In genomic region chr5:138651767-138652117, GRCh38 we compare ENCODE assay signal across 19 cellular contexts.
DNase-seq lines count a peak whose midpoint lies in the region; ATAC-seq, FAIRE-seq and TF ChIP-seq lines count a peak whose summit lies in the region.
"Had no signal": no experiment of that assay in that cellular context is flagged by ENCODE, and none has a peak within 500 bp of the region (broad histone marks: within the 10 kb centered on the region; RNA-seq: fewer than 3 reads in every experiment).

No MANE protein-coding gene starts in this region.

- no peak overlapping the region for H2BK12ac ChIP-seq in trophoblast cell (ENCODE audit: low read length)

- TF ChIP-seq EP300 in K562 (IDR thresholded peaks at IDR 0.05; ENCODE audit: low read length) = no peak

- no peaks in the 10 kb centered on the region for H3K79me2 ChIP-seq in K562 (ENCODE audit: control insufficient read depth, insufficient read depth, low read length)
- no peaks in the 10 kb centered on the region for H3K79me2 ChIP-seq in trophoblast cell (ENCODE audit: control insufficient read depth, insufficient read depth, low read length, poor library complexity)

- H2AFZ ChIP-seq in K562 (ENCODE audit: low read depth, low read length) = no peak overlapping the region
- H2AFZ ChIP-seq in trophoblast cell (ENCODE audit: insufficient read depth, low read length, poor library complexity) = no peak overlapping the region

- no peak for TF ChIP-seq POLR2A in K562 (conservative IDR thresholded peaks at IDR 0.05)

- H4K8ac ChIP-seq in trophoblast cell (ENCODE audit: low read depth, low read length) = no peak overlapping the region

- no peak overlapping the region for H3K9ac ChIP-seq in K562 (ENCODE audit: insufficient read depth in 1 of 2, low read depth in 2 of 2, low read length in 2 of 2)
- no peak overlapping the region for H3K9ac ChIP-seq in trophoblast cell (ENCODE audit: low read length)

- H4K12ac ChIP-seq in trophoblast cell (ENCODE audit: low read depth, low read length) = no peak overlapping the region

- H3K4ac ChIP-seq in trophoblast cell (ENCODE audit: low read depth, low read length) = no peak overlapping the region

- FAIRE-seq in K562 (lab: Jason Lieb, UNC) = no peak
- FAIRE-seq: G401.6, GM12892, H54, RCC 7860 had no signal

- no peak overlapping the region for H3K14ac ChIP-seq in trophoblast cell (ENCODE audit: low read length)

- H3K27me3 ChIP-seq in K562 (ENCODE audit: control insufficient read depth in 2 of 2, insufficient read depth in 2 of 2, low read length in 2 of 2) (peaks cover 48 to 67% of the 10 kb centered on the region in 2 experiments), trophoblast cell (ENCODE audit: insufficient read depth, low read length) (no peaks in the 10 kb centered on the region)

- POLR2A ChIA-PET in K562 (lab: Yijun Ruan, JAX) = interaction anchor here (2.6 kb wide), 1 partner anchor 11 kb away, joined by 8 read pairs; no protein-coding TSS in a partner anchor

- H4K91ac ChIP-seq in trophoblast cell (ENCODE audit: low read depth, low read length) = no peak overlapping the region

- TF ChIP-seq CTCF in K562 (IDR thresholded peaks at IDR 0.05 in 2 of 3, conservative IDR thresholded peaks at IDR 0.05 in 1 of 3; ENCODE audit: insufficient read depth in 2 of 3, low read depth in 1 of 3, low read length in 3 of 3) (no peak), nephron (IDR thresholded peaks at IDR 0.05; ENCODE audit: unreplicated experiment in 3 of 3) (no peak)

- H3K27ac ChIP-seq in K562 (ENCODE audit: extremely low read depth, low read depth, low read length) = no peak overlapping the region
- no peak overlapping the region for H3K27ac ChIP-seq in trophoblast cell (ENCODE audit: low read depth, low read length)

- in situ Hi-C loops in K562 (cut with MboI) = no loop called here

- no peak for DNase-seq in activated naive CD8-positive, alpha-beta T cell treated with anti-CD3 and anti-CD28 coated beads, Interleukin-2, amount 50 U/mL, for 24 hours
- DNase-seq in K562 (ENCODE audit: extremely low read depth in 1 of 4, low spot score in 3 of 4) (no peak), Right ventricle myocardium superior (no peak), trophoblast cell (no peak)
- DNase-seq: C1 segment of cervical spinal cord; CD8-positive, alpha-beta T cell; Kasumi-1; NCI-H187; NCI-H2107; NCI-H345; NCI-H524; OCI-M1 had no signal

- H3K9me1 ChIP-seq in K562 (ENCODE audit: control insufficient read depth, insufficient read depth, low read length) = no peaks in the 10 kb centered on the region

- H3K18ac ChIP-seq in trophoblast cell (ENCODE audit: low read length) = no peak overlapping the region

- no peak overlapping the region for H2AK5ac ChIP-seq in trophoblast cell (ENCODE audit: low read length)

- CTCF ChIA-PET in K562 (lab: Yijun Ruan, JAX; ENCODE audit: low intra/inter-chr PET ratio) = no interaction called here

- H2BK5ac ChIP-seq in trophoblast cell (ENCODE audit: low read depth, low read length, poor library complexity) = no peak overlapping the region

- H3K4me3 Mint-ChIP-seq in activated naive CD8-positive, alpha-beta T cell = no peak overlapping the region
- no peak overlapping the region for H3K4me3 Mint-ChIP-seq in activated naive CD8-positive, alpha-beta T cell treated with anti-CD3 and anti-CD28 coated beads, Interleukin-2, amount 50 U/mL, for 24 hours
- peak overlapping the region in 1 of 3 experiments; percentile 28 for H3K4me3 Mint-ChIP-seq in nephron
- H3K4me3 Mint-ChIP-seq: CD8-positive, alpha-beta T cell had no signal

- H3K9me3 Mint-ChIP-seq in activated naive CD8-positive, alpha-beta T cell (ENCODE audit: low read depth) = peaks cover 3% of the 10 kb centered on the region
- no peaks in the 10 kb centered on the region for H3K9me3 Mint-ChIP-seq in activated naive CD8-positive, alpha-beta T cell treated with anti-CD3 and anti-CD28 coated beads, Interleukin-2, amount 50 U/mL, for 24 hours
- no peaks in the 10 kb centered on the region for H3K9me3 Mint-ChIP-seq in nephron
- H3K9me3 Mint-ChIP-seq: CD8-positive, alpha-beta T cell had no signal

- peaks cover 7% of the 10 kb centered on the region for H3K79me1 ChIP-seq in trophoblast cell (ENCODE audit: low read length)

- no peak for ATAC-seq in activated naive CD8-positive, alpha-beta T cell treated with anti-CD3 and anti-CD28 coated beads, Interleukin-2, amount 50 U/mL, for 24 hours
- ATAC-seq in K562 (no peak), GM19395 (IDR thresholded peaks at IDR 0.05; ENCODE audit: unreplicated experiment) (no peak), Right ventricle myocardium superior (ENCODE audit: poor library complexity) (no peak)
- ATAC-seq: CD8-positive, alpha-beta T cell had no signal

- H3K4me1 ChIP-seq in K562 (replicated peaks in 1 of 2; ENCODE audit: control insufficient read depth in 2 of 2, insufficient read depth in 2 of 2, low read length in 2 of 2) (no peaks in the 10 kb centered on the region; a peak in 1 of 5 replicates), trophoblast cell (ENCODE audit: control insufficient read depth in 1 of 2, insufficient read depth in 2 of 2, low read length in 2 of 2) (peaks cover 22 to 27% of the 10 kb centered on the region in 2 experiments)

- no peak for TF ChIP-seq RAD21 in K562 (CRISPR knock-in tag; conservative IDR thresholded peaks at IDR 0.05 in 1 of 2, IDR thresholded peaks at IDR 0.05 in 1 of 2)

- H3K36me3 ChIP-seq in K562 (ENCODE audit: control insufficient read depth, insufficient read depth, low read length) (no peaks in the 10 kb centered on the region), trophoblast cell (ENCODE audit: control insufficient read depth in 1 of 2, insufficient read depth in 2 of 2, low read length in 2 of 2) (no peaks in the 10 kb centered on the region)

- H4K20me1 ChIP-seq in K562 (replicated peaks; ENCODE audit: control insufficient read depth, insufficient read depth, low read length) = no peaks in the 10 kb centered on the region

- BruUV-seq in K562 (replicated peaks; lab: Mats Ljungman, UMichigan) = no TSS peak

- intact Hi-C loops in K562 (cut with micrococcal nuclease) = no loop called here
- intact Hi-C loops in Right ventricle myocardium superior (cut with DNase I) = no loop called here

- H3K23ac ChIP-seq in trophoblast cell (ENCODE audit: low read length) = no peak overlapping the region

- H3K27me3 Mint-ChIP-seq in activated naive CD8-positive, alpha-beta T cell = peaks cover 50% of the 10 kb centered on the region
- H3K27me3 Mint-ChIP-seq in activated naive CD8-positive, alpha-beta T cell treated with anti-CD3 and anti-CD28 coated beads, Interleukin-2, amount 50 U/mL, for 24 hours = peaks cover 83% of the 10 kb centered on the region
- peaks cover 8% of the 10 kb centered on the region for H3K27me3 Mint-ChIP-seq in nephron (ENCODE audit: low read depth)

- H3K27ac Mint-ChIP-seq in activated naive CD8-positive, alpha-beta T cell = peak overlapping the region; percentile 4
- H3K27ac Mint-ChIP-seq in activated naive CD8-positive, alpha-beta T cell treated with anti-CD3 and anti-CD28 coated beads, Interleukin-2, amount 50 U/mL, for 24 hours = no peak overlapping the region
- peak overlapping the region; percentile 33 to 81 (median 53) for H3K27ac Mint-ChIP-seq in nephron
- H3K27ac Mint-ChIP-seq: CD8-positive, alpha-beta T cell had no signal

- no peaks in the 10 kb centered on the region for H3K36me3 Mint-ChIP-seq in activated naive CD8-positive, alpha-beta T cell
- peaks cover 2% of the 10 kb centered on the region for H3K36me3 Mint-ChIP-seq in activated naive CD8-positive, alpha-beta T cell treated with anti-CD3 and anti-CD28 coated beads, Interleukin-2, amount 50 U/mL, for 24 hours (ENCODE audit: low read depth)
- H3K36me3 Mint-ChIP-seq in nephron (ENCODE audit: low read depth) = no peaks in the 10 kb centered on the region
- H3K36me3 Mint-ChIP-seq: CD8-positive, alpha-beta T cell had no signal

- no peak overlapping the region for H3K4me2 ChIP-seq in K562 (ENCODE audit: insufficient read depth, low read length)
- no peak overlapping the region for H3K4me2 ChIP-seq in trophoblast cell (ENCODE audit: low read length)

- H2BK120ac ChIP-seq in trophoblast cell (ENCODE audit: insufficient read depth, low read length, poor library complexity) = no peak overlapping the region

- WGBS in K562 (ENCODE audit: insufficient coverage, low coverage, missing lambda C conversion rate) = 1% methylated on average over 6 of the region's 6 CpGs
- no CpG with 5 or more reads among the region's 6 CpGs for WGBS in trophoblast cell (ENCODE audit: extremely low coverage, insufficient coverage, insufficient read length)

- H3K4me3 ChIP-seq in K562 = no peak overlapping the region
- no peak overlapping the region for H3K4me3 ChIP-seq in trophoblast cell (ENCODE audit: low read depth, low read length)

- peaks cover 23% of the 10 kb centered on the region for H3K4me1 Mint-ChIP-seq in activated naive CD8-positive, alpha-beta T cell (ENCODE audit: low read depth)
- peaks cover 37% of the 10 kb centered on the region for H3K4me1 Mint-ChIP-seq in activated naive CD8-positive, alpha-beta T cell treated with anti-CD3 and anti-CD28 coated beads, Interleukin-2, amount 50 U/mL, for 24 hours
- peaks cover 73% of the 10 kb centered on the region for H3K4me1 Mint-ChIP-seq in nephron

- H3K9me3 ChIP-seq in K562 (replicated peaks; ENCODE audit: control insufficient read depth, insufficient read depth, low read depth, low read length) = no peaks in the 10 kb centered on the region
- H3K9me3 ChIP-seq in trophoblast cell (ENCODE audit: insufficient read depth, low read depth, low read length) = no peaks in the 10 kb centered on the region
